1 cellular context compared by ENCODE assay signal in the genomic region with DNA sequence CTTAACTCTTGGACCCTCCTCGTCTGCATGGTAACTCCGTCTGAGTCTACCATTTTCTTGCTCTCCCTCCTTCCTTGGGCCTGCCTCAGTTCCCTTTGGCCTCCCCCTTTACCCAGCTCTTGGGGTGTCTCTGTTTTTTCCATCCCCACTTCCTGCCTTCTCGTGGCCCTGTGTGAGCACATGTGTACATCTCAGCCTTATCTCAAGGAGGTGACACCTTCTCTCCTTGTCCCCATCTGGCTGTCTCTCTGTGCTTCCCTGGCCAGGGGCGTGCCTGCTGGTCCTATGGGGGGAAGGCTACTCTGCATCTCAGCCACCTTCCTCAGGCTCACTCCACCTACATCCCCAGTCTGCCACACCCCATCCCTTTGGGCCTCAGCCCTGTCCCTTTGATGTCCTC.
TF ChIP-seq lines count a peak whose summit lies in the region.

No MANE protein-coding gene starts in this region.

TF ChIP-seq in IMR-90, 13 proteins besides CTCF, POLR2A, EP300 and RAD21:
- TF ChIP-seq BHLHE40 (IDR thresholded peaks at IDR 0.05; ENCODE audit: low read depth, low read length) (no peak), CHD1 (IDR thresholded peaks at IDR 0.05; ENCODE audit: low read depth, low read length) (no peak), MXI1 (IDR thresholded peaks at IDR 0.05; ENCODE audit: borderline replicate concordance, low read depth, low read length) (no peak), SMC3 (IDR thresholded peaks at IDR 0.05; ENCODE audit: low read depth, low read length) (no peak), MAZ (IDR thresholded peaks at IDR 0.05; ENCODE audit: borderline replicate concordance, low read depth, low read length) (no peak), RFX5 (IDR thresholded peaks at IDR 0.05; ENCODE audit: low read depth, low read length) (no peak), NFE2L2 (IDR thresholded peaks at IDR 0.05; ENCODE audit: low read depth, low read length) (no peak)
- TF ChIP-seq, protein P1, sequence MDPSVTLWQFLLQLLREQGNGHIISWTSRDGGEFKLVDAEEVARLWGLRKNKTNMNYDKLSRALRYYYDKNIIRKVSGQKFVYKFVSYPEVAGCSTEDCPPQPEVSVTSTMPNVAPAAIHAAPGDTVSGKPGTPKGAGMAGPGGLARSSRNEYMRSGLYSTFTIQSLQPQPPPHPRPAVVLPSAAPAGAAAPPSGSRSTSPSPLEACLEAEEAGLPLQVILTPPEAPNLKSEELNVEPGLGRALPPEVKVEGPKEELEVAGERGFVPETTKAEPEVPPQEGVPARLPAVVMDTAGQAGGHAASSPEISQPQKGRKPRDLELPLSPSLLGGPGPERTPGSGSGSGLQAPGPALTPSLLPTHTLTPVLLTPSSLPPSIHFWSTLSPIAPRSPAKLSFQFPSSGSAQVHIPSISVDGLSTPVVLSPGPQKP (IDR thresholded peaks at IDR 0.05; ENCODE audit: borderline replicate concordance, low read depth, low read length) = no peak
- TF ChIP-seq, protein P2, sequence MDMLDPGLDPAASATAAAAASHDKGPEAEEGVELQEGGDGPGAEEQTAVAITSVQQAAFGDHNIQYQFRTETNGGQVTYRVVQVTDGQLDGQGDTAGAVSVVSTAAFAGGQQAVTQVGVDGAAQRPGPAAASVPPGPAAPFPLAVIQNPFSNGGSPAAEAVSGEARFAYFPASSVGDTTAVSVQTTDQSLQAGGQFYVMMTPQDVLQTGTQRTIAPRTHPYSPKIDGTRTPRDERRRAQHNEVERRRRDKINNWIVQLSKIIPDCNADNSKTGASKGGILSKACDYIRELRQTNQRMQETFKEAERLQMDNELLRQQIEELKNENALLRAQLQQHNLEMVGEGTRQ (IDR thresholded peaks at IDR 0.05; ENCODE audit: low read depth, low read length) = no peak
